1 cellular context compared by ENCODE assay signal in the genomic region with DNA sequence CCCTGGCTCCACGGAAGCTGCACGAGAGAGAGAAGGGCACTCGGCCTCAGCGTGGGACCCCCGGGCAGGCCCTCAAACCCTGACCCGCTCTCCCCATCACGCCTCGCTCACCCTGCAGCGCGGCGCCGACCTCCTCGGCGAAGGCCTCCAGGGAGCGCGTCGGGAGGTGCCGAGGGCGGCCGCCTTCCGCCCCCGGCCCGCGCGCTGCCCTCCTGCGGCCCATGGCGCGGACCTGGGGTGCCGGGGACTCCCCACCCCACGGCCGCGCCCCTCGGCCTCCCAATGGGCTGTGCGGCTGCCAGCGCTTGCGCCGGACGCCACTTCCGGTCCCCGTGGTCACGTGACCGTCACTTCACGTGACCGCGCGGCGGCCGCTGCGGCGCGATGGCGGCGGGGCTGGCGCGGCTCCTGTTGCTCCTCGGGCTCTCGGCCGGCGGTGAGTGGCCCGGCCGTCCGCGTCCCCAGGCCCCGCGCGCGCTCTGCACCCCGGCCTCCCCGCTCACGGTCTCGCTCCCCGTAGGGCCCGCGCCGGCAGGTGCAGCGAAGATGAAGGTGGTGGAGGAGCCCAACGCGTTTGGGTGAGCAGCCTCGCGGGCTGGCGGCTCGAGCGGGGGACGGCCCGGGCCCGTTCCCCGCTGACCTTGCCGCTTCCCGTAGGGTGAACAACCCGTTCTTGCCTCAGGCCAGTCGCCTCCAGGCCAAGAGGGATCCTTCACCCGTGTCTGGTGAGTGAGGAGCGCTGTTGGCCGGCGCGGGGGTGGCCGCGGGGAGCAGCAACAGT.
TF ChIP-seq lines count a peak whose summit lies in the region.

A gene (plus strand): TSS at position 350 of the 781 bp plus-strand sequence. CDS start 35 bp downstream, at position 385.
A gene (minus strand): TSS at position 297 of the 781 bp plus-strand sequence. CDS start 74 bp downstream, at position 223.

TF ChIP-seq in HepG2, 621 proteins besides CTCF, POLR2A, EP300 and RAD21 (continued from another document and continues in another):
- TF ChIP-seq, protein P1, sequence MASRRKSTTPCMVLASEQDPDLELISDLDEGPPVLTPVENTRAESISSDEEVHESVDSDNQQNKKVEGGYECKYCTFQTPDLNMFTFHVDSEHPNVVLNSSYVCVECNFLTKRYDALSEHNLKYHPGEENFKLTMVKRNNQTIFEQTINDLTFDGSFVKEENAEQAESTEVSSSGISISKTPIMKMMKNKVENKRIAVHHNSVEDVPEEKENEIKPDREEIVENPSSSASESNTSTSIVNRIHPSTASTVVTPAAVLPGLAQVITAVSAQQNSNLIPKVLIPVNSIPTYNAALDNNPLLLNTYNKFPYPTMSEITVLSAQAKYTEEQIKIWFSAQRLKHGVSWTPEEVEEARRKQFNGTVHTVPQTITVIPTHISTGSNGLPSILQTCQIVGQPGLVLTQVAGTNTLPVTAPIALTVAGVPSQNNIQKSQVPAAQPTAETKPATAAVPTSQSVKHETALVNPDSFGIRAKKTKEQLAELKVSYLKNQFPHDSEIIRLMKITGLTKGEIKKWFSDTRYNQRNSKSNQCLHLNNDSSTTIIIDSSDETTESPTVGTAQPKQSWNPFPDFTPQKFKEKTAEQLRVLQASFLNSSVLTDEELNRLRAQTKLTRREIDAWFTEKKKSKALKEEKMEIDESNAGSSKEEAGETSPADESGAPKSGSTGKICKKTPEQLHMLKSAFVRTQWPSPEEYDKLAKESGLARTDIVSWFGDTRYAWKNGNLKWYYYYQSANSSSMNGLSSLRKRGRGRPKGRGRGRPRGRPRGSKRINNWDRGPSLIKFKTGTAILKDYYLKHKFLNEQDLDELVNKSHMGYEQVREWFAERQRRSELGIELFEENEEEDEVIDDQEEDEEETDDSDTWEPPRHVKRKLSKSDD (CRISPR knock-in tag; IDR thresholded peaks at IDR 0.05; ENCODE audit: low read depth) = peak; percentile 47; the same call in 1 of the 2 replicates
- TF ChIP-seq ASH2L (IDR thresholded peaks at IDR 0.05; ENCODE audit: insufficient read length, low read depth, low read length) = peak; percentile 52
- no peak for TF ChIP-seq MYNN (CRISPR knock-in tag; IDR thresholded peaks at IDR 0.05; ENCODE audit: low read depth)
- no peak for TF ChIP-seq ZNF773 (CRISPR knock-in tag; IDR thresholded peaks at IDR 0.05; ENCODE audit: borderline replicate concordance)
- TF ChIP-seq MEIS1 (CRISPR knock-in tag; IDR thresholded peaks at IDR 0.05; ENCODE audit: borderline replicate concordance) = peak; percentile 43; the same call in 1 of the 2 replicates
- TF ChIP-seq KAT2B (IDR thresholded peaks at IDR 0.05; ENCODE audit: borderline replicate concordance, low read depth, low read length) = no peak
- TF ChIP-seq, protein P2, sequence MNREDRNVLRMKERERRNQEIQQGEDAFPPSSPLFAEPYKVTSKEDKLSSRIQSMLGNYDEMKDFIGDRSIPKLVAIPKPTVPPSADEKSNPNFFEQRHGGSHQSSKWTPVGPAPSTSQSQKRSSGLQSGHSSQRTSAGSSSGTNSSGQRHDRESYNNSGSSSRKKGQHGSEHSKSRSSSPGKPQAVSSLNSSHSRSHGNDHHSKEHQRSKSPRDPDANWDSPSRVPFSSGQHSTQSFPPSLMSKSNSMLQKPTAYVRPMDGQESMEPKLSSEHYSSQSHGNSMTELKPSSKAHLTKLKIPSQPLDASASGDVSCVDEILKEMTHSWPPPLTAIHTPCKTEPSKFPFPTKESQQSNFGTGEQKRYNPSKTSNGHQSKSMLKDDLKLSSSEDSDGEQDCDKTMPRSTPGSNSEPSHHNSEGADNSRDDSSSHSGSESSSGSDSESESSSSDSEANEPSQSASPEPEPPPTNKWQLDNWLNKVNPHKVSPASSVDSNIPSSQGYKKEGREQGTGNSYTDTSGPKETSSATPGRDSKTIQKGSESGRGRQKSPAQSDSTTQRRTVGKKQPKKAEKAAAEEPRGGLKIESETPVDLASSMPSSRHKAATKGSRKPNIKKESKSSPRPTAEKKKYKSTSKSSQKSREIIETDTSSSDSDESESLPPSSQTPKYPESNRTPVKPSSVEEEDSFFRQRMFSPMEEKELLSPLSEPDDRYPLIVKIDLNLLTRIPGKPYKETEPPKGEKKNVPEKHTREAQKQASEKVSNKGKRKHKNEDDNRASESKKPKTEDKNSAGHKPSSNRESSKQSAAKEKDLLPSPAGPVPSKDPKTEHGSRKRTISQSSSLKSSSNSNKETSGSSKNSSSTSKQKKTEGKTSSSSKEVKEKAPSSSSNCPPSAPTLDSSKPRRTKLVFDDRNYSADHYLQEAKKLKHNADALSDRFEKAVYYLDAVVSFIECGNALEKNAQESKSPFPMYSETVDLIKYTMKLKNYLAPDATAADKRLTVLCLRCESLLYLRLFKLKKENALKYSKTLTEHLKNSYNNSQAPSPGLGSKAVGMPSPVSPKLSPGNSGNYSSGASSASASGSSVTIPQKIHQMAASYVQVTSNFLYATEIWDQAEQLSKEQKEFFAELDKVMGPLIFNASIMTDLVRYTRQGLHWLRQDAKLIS (CRISPR knock-in tag; IDR thresholded peaks at IDR 0.05) = no peak
- TF ChIP-seq ZNF234 (CRISPR knock-in tag; conservative IDR thresholded peaks at IDR 0.05) = no peak
- TF ChIP-seq ETV5 (CRISPR knock-in tag; IDR thresholded peaks at IDR 0.05; ENCODE audit: borderline replicate concordance) = peak; percentile 76
- TF ChIP-seq HDAC2 (CRISPR knock-in tag; IDR thresholded peaks at IDR 0.05) = peak; percentile 95
- TF ChIP-seq, protein P3, sequence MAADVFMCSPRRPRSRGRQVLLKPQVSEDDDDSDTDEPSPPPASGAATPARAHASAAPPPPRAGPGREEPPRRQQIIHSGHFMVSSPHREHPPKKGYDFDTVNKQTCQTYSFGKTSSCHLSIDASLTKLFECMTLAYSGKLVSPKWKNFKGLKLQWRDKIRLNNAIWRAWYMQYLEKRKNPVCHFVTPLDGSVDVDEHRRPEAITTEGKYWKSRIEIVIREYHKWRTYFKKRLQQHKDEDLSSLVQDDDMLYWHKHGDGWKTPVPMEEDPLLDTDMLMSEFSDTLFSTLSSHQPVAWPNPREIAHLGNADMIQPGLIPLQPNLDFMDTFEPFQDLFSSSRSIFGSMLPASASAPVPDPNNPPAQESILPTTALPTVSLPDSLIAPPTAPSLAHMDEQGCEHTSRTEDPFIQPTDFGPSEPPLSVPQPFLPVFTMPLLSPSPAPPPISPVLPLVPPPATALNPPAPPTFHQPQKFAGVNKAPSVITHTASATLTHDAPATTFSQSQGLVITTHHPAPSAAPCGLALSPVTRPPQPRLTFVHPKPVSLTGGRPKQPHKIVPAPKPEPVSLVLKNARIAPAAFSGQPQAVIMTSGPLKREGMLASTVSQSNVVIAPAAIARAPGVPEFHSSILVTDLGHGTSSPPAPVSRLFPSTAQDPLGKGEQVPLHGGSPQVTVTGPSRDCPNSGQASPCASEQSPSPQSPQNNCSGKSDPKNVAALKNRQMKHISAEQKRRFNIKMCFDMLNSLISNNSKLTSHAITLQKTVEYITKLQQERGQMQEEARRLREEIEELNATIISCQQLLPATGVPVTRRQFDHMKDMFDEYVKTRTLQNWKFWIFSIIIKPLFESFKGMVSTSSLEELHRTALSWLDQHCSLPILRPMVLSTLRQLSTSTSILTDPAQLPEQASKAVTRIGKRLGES (CRISPR knock-in tag; IDR thresholded peaks at IDR 0.05; ENCODE audit: borderline replicate concordance) = no peak
- TF ChIP-seq GPN1 (CRISPR knock-in tag; IDR thresholded peaks at IDR 0.05; ENCODE audit: borderline replicate concordance) = no peak; the same call in 1 of the 2 replicates
- no peak for TF ChIP-seq ZNF282 (IDR thresholded peaks at IDR 0.05; ENCODE audit: partially characterized antibody)
- TF ChIP-seq, protein P4, sequence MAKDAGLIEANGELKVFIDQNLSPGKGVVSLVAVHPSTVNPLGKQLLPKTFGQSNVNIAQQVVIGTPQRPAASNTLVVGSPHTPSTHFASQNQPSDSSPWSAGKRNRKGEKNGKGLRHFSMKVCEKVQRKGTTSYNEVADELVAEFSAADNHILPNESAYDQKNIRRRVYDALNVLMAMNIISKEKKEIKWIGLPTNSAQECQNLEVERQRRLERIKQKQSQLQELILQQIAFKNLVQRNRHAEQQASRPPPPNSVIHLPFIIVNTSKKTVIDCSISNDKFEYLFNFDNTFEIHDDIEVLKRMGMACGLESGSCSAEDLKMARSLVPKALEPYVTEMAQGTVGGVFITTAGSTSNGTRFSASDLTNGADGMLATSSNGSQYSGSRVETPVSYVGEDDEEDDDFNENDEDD (CRISPR knock-in tag; IDR thresholded peaks at IDR 0.05; ENCODE audit: borderline replicate concordance) = peak; percentile 80; the same call in 1 of the 2 replicates
- TF ChIP-seq, protein P5, sequence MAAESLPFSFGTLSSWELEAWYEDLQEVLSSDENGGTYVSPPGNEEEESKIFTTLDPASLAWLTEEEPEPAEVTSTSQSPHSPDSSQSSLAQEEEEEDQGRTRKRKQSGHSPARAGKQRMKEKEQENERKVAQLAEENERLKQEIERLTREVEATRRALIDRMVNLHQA (CRISPR knock-in tag; IDR thresholded peaks at IDR 0.05) = no peak
- TF ChIP-seq ZEB1 (IDR thresholded peaks at IDR 0.05; ENCODE audit: insufficient replicate concordance, low read depth) = no peak
- TF ChIP-seq CC2D1A (CRISPR knock-in tag; IDR thresholded peaks at IDR 0.05) = no peak
- TF ChIP-seq FOXA1 (IDR thresholded peaks at IDR 0.05) = no peak
- TF ChIP-seq FOXA1 (CRISPR knock-in tag; IDR thresholded peaks at IDR 0.05) = no peak
- TF ChIP-seq EHMT2 (IDR thresholded peaks at IDR 0.05; ENCODE audit: borderline replicate concordance, low read depth, low read length) = no peak
- no peak for TF ChIP-seq HHEX (CRISPR knock-in tag; IDR thresholded peaks at IDR 0.05)
- no peak for TF ChIP-seq ZNF326 (CRISPR knock-in tag; IDR thresholded peaks at IDR 0.05; ENCODE audit: borderline replicate concordance)
- TF ChIP-seq WIZ (CRISPR knock-in tag; IDR thresholded peaks at IDR 0.05) = no peak
- no peak for TF ChIP-seq TAF15 (IDR thresholded peaks at IDR 0.05; ENCODE audit: low read depth, low read length, poor library complexity, severe bottlenecking)
- TF ChIP-seq MEF2D (CRISPR knock-in tag; IDR thresholded peaks at IDR 0.05) = no peak
- TF ChIP-seq PCBP2 (optimal IDR thresholded peaks at IDR 0.05; ENCODE audit: low read depth, low read length, poor library complexity, severe bottlenecking) = no peak
- no peak for TF ChIP-seq MZF1 (CRISPR knock-in tag; IDR thresholded peaks at IDR 0.05; ENCODE audit: borderline replicate concordance)
- TF ChIP-seq HMG20A (CRISPR knock-in tag; IDR thresholded peaks at IDR 0.05; ENCODE audit: borderline replicate concordance) = no peak
- TF ChIP-seq ZNF552 (CRISPR knock-in tag; IDR thresholded peaks at IDR 0.05; ENCODE audit: borderline replicate concordance) = no peak
- no peak; the same call in 1 of the 2 replicates for TF ChIP-seq TOPORS (CRISPR knock-in tag; IDR thresholded peaks at IDR 0.05)
- no peak for TF ChIP-seq ZNF205 (CRISPR knock-in tag; IDR thresholded peaks at IDR 0.05)
- no peak for TF ChIP-seq THYN1 (CRISPR knock-in tag; IDR thresholded peaks at IDR 0.05; ENCODE audit: borderline replicate concordance, low read depth)
- no peak for TF ChIP-seq ZNF3 (CRISPR knock-in tag; IDR thresholded peaks at IDR 0.05)
- TF ChIP-seq ZNF354B (CRISPR knock-in tag; IDR thresholded peaks at IDR 0.05) = no peak
- TF ChIP-seq ZNF703 (CRISPR knock-in tag; IDR thresholded peaks at IDR 0.05; ENCODE audit: borderline replicate concordance) = no peak
- TF ChIP-seq, protein P6, sequence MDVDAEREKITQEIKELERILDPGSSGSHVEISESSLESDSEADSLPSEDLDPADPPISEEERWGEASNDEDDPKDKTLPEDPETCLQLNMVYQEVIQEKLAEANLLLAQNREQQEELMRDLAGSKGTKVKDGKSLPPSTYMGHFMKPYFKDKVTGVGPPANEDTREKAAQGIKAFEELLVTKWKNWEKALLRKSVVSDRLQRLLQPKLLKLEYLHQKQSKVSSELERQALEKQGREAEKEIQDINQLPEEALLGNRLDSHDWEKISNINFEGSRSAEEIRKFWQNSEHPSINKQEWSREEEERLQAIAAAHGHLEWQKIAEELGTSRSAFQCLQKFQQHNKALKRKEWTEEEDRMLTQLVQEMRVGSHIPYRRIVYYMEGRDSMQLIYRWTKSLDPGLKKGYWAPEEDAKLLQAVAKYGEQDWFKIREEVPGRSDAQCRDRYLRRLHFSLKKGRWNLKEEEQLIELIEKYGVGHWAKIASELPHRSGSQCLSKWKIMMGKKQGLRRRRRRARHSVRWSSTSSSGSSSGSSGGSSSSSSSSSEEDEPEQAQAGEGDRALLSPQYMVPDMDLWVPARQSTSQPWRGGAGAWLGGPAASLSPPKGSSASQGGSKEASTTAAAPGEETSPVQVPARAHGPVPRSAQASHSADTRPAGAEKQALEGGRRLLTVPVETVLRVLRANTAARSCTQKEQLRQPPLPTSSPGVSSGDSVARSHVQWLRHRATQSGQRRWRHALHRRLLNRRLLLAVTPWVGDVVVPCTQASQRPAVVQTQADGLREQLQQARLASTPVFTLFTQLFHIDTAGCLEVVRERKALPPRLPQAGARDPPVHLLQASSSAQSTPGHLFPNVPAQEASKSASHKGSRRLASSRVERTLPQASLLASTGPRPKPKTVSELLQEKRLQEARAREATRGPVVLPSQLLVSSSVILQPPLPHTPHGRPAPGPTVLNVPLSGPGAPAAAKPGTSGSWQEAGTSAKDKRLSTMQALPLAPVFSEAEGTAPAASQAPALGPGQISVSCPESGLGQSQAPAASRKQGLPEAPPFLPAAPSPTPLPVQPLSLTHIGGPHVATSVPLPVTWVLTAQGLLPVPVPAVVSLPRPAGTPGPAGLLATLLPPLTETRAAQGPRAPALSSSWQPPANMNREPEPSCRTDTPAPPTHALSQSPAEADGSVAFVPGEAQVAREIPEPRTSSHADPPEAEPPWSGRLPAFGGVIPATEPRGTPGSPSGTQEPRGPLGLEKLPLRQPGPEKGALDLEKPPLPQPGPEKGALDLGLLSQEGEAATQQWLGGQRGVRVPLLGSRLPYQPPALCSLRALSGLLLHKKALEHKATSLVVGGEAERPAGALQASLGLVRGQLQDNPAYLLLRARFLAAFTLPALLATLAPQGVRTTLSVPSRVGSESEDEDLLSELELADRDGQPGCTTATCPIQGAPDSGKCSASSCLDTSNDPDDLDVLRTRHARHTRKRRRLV (CRISPR knock-in tag; IDR thresholded peaks at IDR 0.05) = no peak
- no peak for TF ChIP-seq ZNF550 (CRISPR knock-in tag; IDR thresholded peaks at IDR 0.05; ENCODE audit: borderline replicate concordance)
- TF ChIP-seq TMF1 (CRISPR knock-in tag; IDR thresholded peaks at IDR 0.05; ENCODE audit: low read depth) = peak; percentile 45; the same call in 1 of the 2 replicates
- TF ChIP-seq KDM6A (CRISPR knock-in tag; IDR thresholded peaks at IDR 0.05; ENCODE audit: low read depth) = no peak
- no peak for TF ChIP-seq ATF1 (CRISPR knock-in tag; IDR thresholded peaks at IDR 0.05)
- TF ChIP-seq ZFP90 (CRISPR knock-in tag; IDR thresholded peaks at IDR 0.05; ENCODE audit: borderline replicate concordance) = no peak; the same call in 1 of the 2 replicates
- TF ChIP-seq, protein P7, sequence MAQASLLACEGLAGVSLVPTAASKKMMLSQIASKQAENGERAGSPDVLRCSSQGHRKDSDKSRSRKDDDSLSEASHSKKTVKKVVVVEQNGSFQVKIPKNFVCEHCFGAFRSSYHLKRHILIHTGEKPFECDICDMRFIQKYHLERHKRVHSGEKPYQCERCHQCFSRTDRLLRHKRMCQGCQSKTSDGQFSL (CRISPR knock-in tag; IDR thresholded peaks at IDR 0.05) = 0 out of 2 replicates have a peak, but pooled peaks have one; percentile 46
